In the genomic region with DNA sequence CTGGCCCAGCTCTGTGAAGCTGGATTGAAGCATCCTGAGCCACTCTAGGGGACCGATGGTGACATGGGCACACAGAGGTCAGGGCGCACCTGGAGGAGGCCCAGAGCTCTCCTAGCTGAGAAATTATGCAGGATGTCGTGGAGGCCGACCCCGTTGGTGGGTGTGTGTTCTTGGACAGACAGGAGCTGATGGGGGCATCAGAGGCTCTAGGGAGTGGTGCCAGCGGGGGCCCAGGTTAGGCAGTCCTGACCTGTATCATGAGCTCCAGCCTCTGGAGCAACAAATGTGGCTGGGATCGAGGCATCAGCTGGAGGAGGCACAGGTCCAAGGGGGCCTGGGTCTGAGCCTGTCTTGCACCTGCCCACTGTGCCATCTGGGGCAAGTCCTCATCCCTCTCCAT, we compare ENCODE assay signal across 16 cellular contexts.
"Had no signal": no experiment of that assay in that cellular context is flagged by ENCODE, and none has a peak within 500 bp of the region (broad histone marks: within the 10 kb centered on the region; RNA-seq: fewer than 3 reads in every experiment).

No MANE protein-coding gene starts in this region.

- ATAC-seq: foreskin keratinocyte, gastroesophageal sphincter, heart left ventricle, left cardiac atrium, mucosa of descending colon had no signal

- H3K4me3 ChIP-seq: coronary artery, dorsolateral prefrontal cortex, esophagus muscularis mucosa, gastroesophageal sphincter, heart left ventricle, left ventricle myocardium inferior, lower lobe of right lung, mucosa of descending colon had no signal

- H3K27me3 ChIP-seq: dorsolateral prefrontal cortex, esophagus muscularis mucosa, foreskin keratinocyte, gastroesophageal sphincter, heart left ventricle had no signal

- H3K9me3 ChIP-seq: lower lobe of right lung, mucosa of descending colon had no signal

- DNase-seq: dermis blood vessel endothelial cell; dorsolateral prefrontal cortex; effector CD4-positive, alpha-beta T cell; effector memory CD4-positive, alpha-beta T cell; foreskin keratinocyte; heart left ventricle; hippocampal formation; left cardiac atrium; left ventricle myocardium inferior; lower lobe of right lung; mesenchymal stem cell; mucosa of descending colon; naive B cell had no signal

- H3K36me3 ChIP-seq: esophagus muscularis mucosa, gastroesophageal sphincter, heart left ventricle, left ventricle myocardium inferior, lower lobe of right lung had no signal

- H3K4me1 ChIP-seq: esophagus muscularis mucosa, gastroesophageal sphincter, lower lobe of right lung had no signal

- H3K27ac ChIP-seq: coronary artery, dorsolateral prefrontal cortex, esophagus muscularis mucosa, foreskin keratinocyte, gastroesophageal sphincter, heart left ventricle, left ventricle myocardium inferior, lower lobe of right lung had no signal
